ENCODE assay signal across 8 cellular contexts in the genomic region with DNA sequence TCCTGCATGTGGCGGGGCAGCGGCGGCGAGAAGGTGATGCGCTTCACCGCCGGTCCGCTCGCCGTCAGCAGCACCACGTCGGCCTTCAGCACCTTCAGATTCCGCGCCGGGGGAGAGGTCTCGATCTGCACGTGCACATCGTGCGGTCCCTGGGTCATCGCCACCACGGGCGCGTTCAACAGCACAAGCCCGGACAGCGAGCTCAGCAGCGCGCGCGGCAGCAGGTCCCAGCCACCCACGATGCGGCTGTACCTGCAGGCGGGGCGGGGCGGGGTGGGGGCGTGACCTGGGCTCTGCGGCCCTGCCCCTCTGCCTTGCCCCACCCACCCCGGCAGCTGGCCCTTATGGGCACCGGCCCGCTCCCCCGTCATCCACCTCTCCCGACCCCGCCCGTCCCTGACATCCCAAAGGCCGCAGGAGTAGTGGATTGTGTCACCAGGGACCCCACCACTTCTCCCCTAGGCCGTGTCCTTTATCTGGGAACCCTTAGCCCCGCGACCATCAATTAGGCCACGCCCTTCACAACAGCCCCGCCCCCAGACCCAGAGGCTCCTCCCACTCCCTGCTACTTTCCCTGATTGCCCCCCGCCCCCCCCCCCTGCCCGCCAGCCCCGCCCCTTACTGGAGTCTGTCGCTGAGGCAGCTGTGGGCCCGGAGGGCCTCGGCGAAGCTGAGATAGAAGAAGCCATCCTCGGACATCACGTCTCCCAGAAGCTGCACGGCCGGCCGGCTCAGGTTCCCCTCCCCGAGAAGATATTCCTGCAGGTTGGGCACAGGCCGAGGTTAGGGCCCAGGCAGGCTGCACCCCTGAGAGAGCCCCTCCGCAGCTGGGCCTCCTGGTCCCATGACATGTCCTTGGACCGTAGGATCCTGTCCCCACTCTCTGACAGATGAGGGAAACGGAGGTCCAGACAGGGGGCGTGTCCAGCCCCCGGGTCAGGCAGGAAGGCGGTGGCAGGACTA. TPM values are rescaled to one million over a fixed set of nuclear protein-coding genes. Genes with fewer than 3 reads are reported as not detected.
DNase-seq lines count a peak whose midpoint lies in the region; ATAC-seq and TF ChIP-seq lines count a peak whose summit lies in the region.

No MANE protein-coding gene starts in this region.

- H3K27ac ChIP-seq in heart right ventricle = no peak overlapping the region

- peak in 3 of 9 donors; percentile 24 to 39 (median 35) for TF ChIP-seq CTCF in heart right ventricle (IDR thresholded peaks at IDR 0.05)

- H3K4me1 ChIP-seq in heart right ventricle = peaks cover 5 to 27% (median 11%) of the 10 kb centered on the region in 9 donors

- no peaks in the 10 kb centered on the region for H3K9me3 ChIP-seq in heart right ventricle

- H3K27me3 ChIP-seq in heart right ventricle = peaks cover 0 to 9% (median 0%) of the 10 kb centered on the region in 7 donors

- peaks cover 0 to 22% (median 5%) of the 10 kb centered on the region in 9 donors for H3K36me3 ChIP-seq in heart right ventricle

- intact Hi-C loops in heart right ventricle (cut with DNase I) = no loop called here

- peak overlapping the region in 8 of 10 donors; percentile 10 to 48 (median 32) for H3K4me3 ChIP-seq in heart right ventricle

- 12 to 13% methylated on average over 69 of the region's 69 CpGs for WGBS in heart right ventricle, 2 donors

- DNase-seq in DMS53 (lab: John Stamatoyannopoulos, UW) (peak; percentile 91), NCI-H526 (lab: John Stamatoyannopoulos, UW) (peak; percentile 53 to 91), activated T-helper 1 cell treated with Interleukin-2 at 50 U/mL for 16 hours (ENCODE audit: low read depth) (peak; percentile 53), heart right ventricle (no peak), SKM-1 treated with dmso at 0.1 percent for 144 hours (lab: John Stamatoyannopoulos, UW; ENCODE audit: unreplicated experiment) (no peak), mesenteric fat pad (ENCODE audit: low spot score) (no peak)
- peak; percentile 33 to 61 (median 53) for DNase-seq in stimulated activated CD4-positive, alpha-beta T cell treated with anti-CD3 and anti-CD28 coated beads, Interleukin-12 subunit alpha, Interleukin-12 subunit beta, amount 100 ng/mL, for 48 hours (ENCODE audit: low read depth in 2 of 3, low spot score in 1 of 3)

- ATAC-seq in heart right ventricle (peak in 6 of 8 donors; percentile 6 to 33 (median 12)), GM21825 (IDR thresholded peaks at IDR 0.05; ENCODE audit: unreplicated experiment) (no peak)

RNA-seq across cellular contexts. Expression of a gene that starts 6.1 kb away (rescaled TPM):
- total RNA-seq in heart right ventricle (10 to 100 TPM in 1 of 10 donors, under 1 TPM in 7, not detected in 2; 0.26 to 26.9 (median 0.60) TPM), mesenteric fat pad (2.3 TPM)
- under 1 TPM in 1 of 2 donors, not detected in 1; 0.33 TPM for polyA plus RNA-seq in heart right ventricle

RNA-seq across cellular contexts. Expression of a gene that starts 13.1 kb away (rescaled TPM):
- total RNA-seq in heart right ventricle (10 to 100 TPM; 40.6 to 57.9 (median 50.6) TPM), mesenteric fat pad (39.9 TPM)
- polyA plus RNA-seq in heart right ventricle = 10 to 100 TPM; 30.4 to 41.7 TPM

RNA-seq across cellular contexts. Expression of a gene that starts 13.5 kb away (rescaled TPM):
- 10 to 100 TPM; 26.0 to 51.9 (median 32.4) TPM for total RNA-seq in heart right ventricle
- 10 to 100 TPM; 42.6 to 48.1 TPM for polyA plus RNA-seq in heart right ventricle
- total RNA-seq in mesenteric fat pad = 38.8 TPM

RNA-seq across cellular contexts. Expression of a gene that starts 23.3 kb away (rescaled TPM):
- total RNA-seq in heart right ventricle (10 to 100 TPM; 24.0 to 43.9 (median 34.6) TPM), mesenteric fat pad (57.6 TPM)
- 10 to 100 TPM; 31.8 to 91.7 TPM for polyA plus RNA-seq in heart right ventricle

RNA-seq across cellular contexts. Expression of a gene that starts 38.4 kb away (rescaled TPM):
- total RNA-seq in heart right ventricle (10 to 100 TPM in 3 of 10 donors, 1 to 10 TPM in 7; 6.4 to 33.8 (median 9.7) TPM), mesenteric fat pad (46.1 TPM)
- polyA plus RNA-seq in heart right ventricle = 10 to 100 TPM; 14.1 to 22.0 TPM

Comparison
In these comparisons a context has a peak if more than half of its experiments do, and no peak if none do; other contexts are left out.
1. DNase-seq: peak in DMS53 (single experiment), NCI-H526 (2 of 2), activated T-helper 1 cell treated with Interleukin-2 at 50 U/mL for 16 hours (single experiment) and stimulated activated CD4-positive, alpha-beta T cell treated with anti-CD3 and anti-CD28 coated beads, Interleukin-12 subunit alpha, Interleukin-12 subunit beta, amount 100 ng/mL, for 48 hours (3 of 3); none in heart right ventricle (0 of 2), SKM-1 treated with dmso at 0.1 percent for 144 hours (single experiment) and mesenteric fat pad (single experiment).